In genomic region chr3:51983578-51984268, GRCh38 we compare ENCODE assay signal across 8 cellular contexts. TPM values are rescaled to one million over a fixed set of nuclear protein-coding genes. Genes with fewer than 3 reads are reported as not detected.
DNase-seq lines count a peak whose midpoint lies in the region; ATAC-seq and TF ChIP-seq lines count a peak whose summit lies in the region.

No MANE protein-coding gene starts in this region.

- peaks cover 5% of the 10 kb centered on the region for H3K4me1 ChIP-seq in foreskin keratinocyte

- H3K4me3 ChIP-seq in GM12875 (ENCODE audit: low read depth, low read length) (peak overlapping the region; percentile 74), WERI-Rb-1 (ENCODE audit: low read depth, low read length) (peak overlapping the region; percentile 62), retinal pigment epithelial cell (ENCODE audit: low read length) (peak overlapping the region; percentile 44)

- no peak for TF ChIP-seq CTCF in GM12875 (IDR thresholded peaks at IDR 0.05; ENCODE audit: borderline replicate concordance, insufficient read depth, low read depth, low read length)
- TF ChIP-seq CTCF in WERI-Rb-1 (IDR thresholded peaks at IDR 0.05; ENCODE audit: low read depth, low read length) = no peak
- no peak for TF ChIP-seq CTCF in foreskin keratinocyte (conservative IDR thresholded peaks at IDR 0.05)
- no peak for TF ChIP-seq CTCF in retinal pigment epithelial cell (conservative IDR thresholded peaks at IDR 0.05; ENCODE audit: low read depth, low read length)
- TF ChIP-seq CTCF in GM10266 (IDR thresholded peaks at IDR 0.05; ENCODE audit: control insufficient read depth, insufficient read depth, low read depth, missing control alignments) = no peak

- DNase-seq in WERI-Rb-1 (no peak), foreskin keratinocyte (no peak), retinal pigment epithelial cell (ENCODE audit: low read depth) (no peak), 8988T (no peak), SIG-M5 (lab: John Stamatoyannopoulos, UW) (no peak), GM10266 (ENCODE audit: extremely low spot score) (no peak)

- H3K27me3 ChIP-seq in WERI-Rb-1 (ENCODE audit: insufficient read depth, low read depth, severe bottlenecking) (no peaks in the 10 kb centered on the region), foreskin keratinocyte (no peaks in the 10 kb centered on the region)

- ATAC-seq in foreskin keratinocyte (no peak), GM18867 (IDR thresholded peaks at IDR 0.05; ENCODE audit: unreplicated experiment) (no peak)

- H3K9me3 ChIP-seq in WERI-Rb-1 (ENCODE audit: severe bottlenecking) = no peaks in the 10 kb centered on the region

- H3K36me3 ChIP-seq in WERI-Rb-1 = peaks cover 2% of the 10 kb centered on the region; the same call in 1 of the 2 replicates

- peak overlapping the region; percentile 84 for H3K27ac ChIP-seq in WERI-Rb-1
- peak overlapping the region; percentile 84 for H3K27ac ChIP-seq in foreskin keratinocyte

RNA-seq across cellular contexts. Expression of gene ACY1, which starts 0.4 kb away (rescaled TPM):
- total RNA-seq in foreskin keratinocyte = 62.3 and 69.9 TPM in 2 replicates
- polyA plus RNA-seq in foreskin keratinocyte = 62.5 and 73.2 TPM in 2 replicates

RNA-seq across cellular contexts. Expression of gene ABHD14A, which starts 8.9 kb away (rescaled TPM):
- total RNA-seq in foreskin keratinocyte = 4.9 and 5.6 TPM in 2 replicates
- polyA plus RNA-seq in foreskin keratinocyte = 8.9 and 9.5 TPM in 2 replicates

RNA-seq across cellular contexts. Expression of gene ABHD14B, which starts 9.9 kb away (rescaled TPM):
- total RNA-seq in foreskin keratinocyte = 23.0 and 25.8 TPM in 2 replicates
- polyA plus RNA-seq in foreskin keratinocyte = 30.5 and 33.6 TPM in 2 replicates

RNA-seq across cellular contexts. Expression of gene RPL29, which starts 12.0 kb away (rescaled TPM):
- 1,319 and 1,629 TPM in 2 replicates for total RNA-seq in foreskin keratinocyte
- 2,404 and 2,789 TPM in 2 replicates for polyA plus RNA-seq in foreskin keratinocyte

RNA-seq across cellular contexts. Expression of gene PCBP4, which starts 16.5 kb away (rescaled TPM):
- 30.9 and 33.4 TPM in 2 replicates for total RNA-seq in foreskin keratinocyte
- polyA plus RNA-seq in foreskin keratinocyte = 40.0 and 46.9 TPM in 2 replicates
